8 cellular contexts compared by ENCODE assay signal in the genomic region with DNA sequence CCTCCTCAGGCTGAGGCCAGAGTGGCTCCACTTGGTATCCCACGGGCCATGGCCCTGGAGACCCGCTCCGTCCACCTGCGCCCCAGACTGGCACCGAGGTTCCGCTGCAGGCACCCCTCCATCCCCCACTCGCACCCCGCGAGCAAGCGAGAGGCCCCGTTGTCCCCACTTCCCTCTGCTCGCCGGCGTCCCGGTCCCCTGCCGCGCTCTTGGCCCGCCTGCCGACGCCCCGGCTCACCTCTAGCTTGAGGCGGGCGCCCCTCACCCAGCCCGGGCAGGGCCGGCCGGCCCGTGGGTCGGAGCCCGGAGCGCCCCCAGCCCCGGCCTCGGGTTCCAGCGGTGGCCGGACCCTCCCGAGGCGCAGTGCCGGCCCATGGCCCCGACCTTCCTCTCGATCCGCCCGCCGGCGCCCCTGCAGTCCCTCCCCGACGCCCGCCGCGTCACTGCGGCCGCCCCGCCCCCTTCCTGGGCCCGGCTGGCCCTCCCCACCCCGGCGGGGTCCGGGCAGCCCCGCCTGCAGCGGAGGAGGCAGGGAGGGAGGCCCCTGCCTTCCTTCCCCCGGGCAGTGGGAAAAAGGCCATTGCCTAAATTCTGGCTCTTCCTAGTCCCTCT. TPM values are rescaled to one million over a fixed set of nuclear protein-coding genes. Genes with fewer than 3 reads are reported as not detected.
DNase-seq lines count a peak whose midpoint lies in the region; ATAC-seq, FAIRE-seq and TF ChIP-seq lines count a peak whose summit lies in the region.

Gene PITPNM1, minus strand, starts transcription at position 414 of the 612 bp plus-strand sequence. CDS start 1,183 bp downstream, outside the sequence.

- TF ChIP-seq CTCF in activated CD8-positive, alpha-beta T cell treated with anti-CD3 and anti-CD28 coated beads for 36 hours (IDR thresholded peaks at IDR 0.05): no peak
- TF ChIP-seq CTCF in H1 (IDR thresholded peaks at IDR 0.05; ENCODE audit: control extremely low read depth in 1 of 3, insufficient read depth in 1 of 3, low read depth in 1 of 3, low read length in 3 of 3): no peak

- H3K36me3 Mint-ChIP-seq in activated CD8-positive, alpha-beta T cell treated with anti-CD3 and anti-CD28 coated beads for 36 hours (ENCODE audit: low read depth): peaks cover 27% of the 10 kb centered on the region
- H3K36me3 Mint-ChIP-seq in memory B cell: peaks cover 11% of the 10 kb centered on the region

- CTCF ChIA-PET in activated CD8-positive, alpha-beta T cell treated with anti-CD3 and anti-CD28 coated beads for 36 hours (lab: Charles Lee): interaction anchor here (1.0 to 1.9 kb wide), 7 partner anchors 13 to 148 kb away, joined by 3 to 8 read pairs (median 4); partner anchors contain the start of gene PPP1CA
- CTCF ChIA-PET in H1 (lab: Charles Lee; ENCODE audit: partially characterized antibody): interaction anchor here (0.8 to 2.0 kb wide), 7 partner anchors 10 to 118 kb away, joined by 3 to 8 read pairs (median 3); partner anchors contain the start of gene CABP4

- H3K4ac ChIP-seq in H1 (replicated peaks; ENCODE audit: insufficient read length, low read depth, low read length): no peak within 1 kb of the TSS

- intact Hi-C loops in activated CD8-positive, alpha-beta T cell treated with anti-CD3 and anti-CD28 coated beads for 36 hours (cut with micrococcal nuclease): loop anchor here (5.0 kb wide), 1 partner anchor 68 kb away; the partner anchor contains the start of gene PTPRCAP

- no peaks in the 10 kb centered on the region for H3K9me3 Mint-ChIP-seq in activated CD8-positive, alpha-beta T cell treated with anti-CD3 and anti-CD28 coated beads for 36 hours
- no peaks in the 10 kb centered on the region for H3K9me3 Mint-ChIP-seq in memory B cell

- no peak within 1 kb of the TSS for H3K23ac ChIP-seq in H1 (ENCODE audit: insufficient read length)

- H2BK20ac ChIP-seq in H1 (ENCODE audit: low read length): no peak within 1 kb of the TSS

- H2BK12ac ChIP-seq in H1 (ENCODE audit: low read depth, low read length): no peak within 1 kb of the TSS

- TF ChIP-seq RAD21 in H1 (IDR thresholded peaks at IDR 0.05 in 1 of 2, conservative IDR thresholded peaks at IDR 0.05 in 1 of 2; ENCODE audit: low read depth in 2 of 2, low read length in 2 of 2): no peak

- no peaks in the 10 kb centered on the region for H3K27me3 Mint-ChIP-seq in activated CD8-positive, alpha-beta T cell treated with anti-CD3 and anti-CD28 coated beads for 36 hours
- no peaks in the 10 kb centered on the region for H3K27me3 Mint-ChIP-seq in memory B cell

- H4K8ac ChIP-seq in H1 (ENCODE audit: extremely low read depth, insufficient read depth, low read length): no peak within 1 kb of the TSS

- peaks cover 6 to 16% of the 10 kb centered on the region in 2 experiments for H4K20me1 ChIP-seq in H1 (replicated peaks in 1 of 2; ENCODE audit: control insufficient read depth in 1 of 2, insufficient read depth in 2 of 2, low read length in 2 of 2)

- H3K4me1 ChIP-seq in H1 (replicated peaks in 1 of 4; ENCODE audit: control insufficient read depth in 3 of 4, insufficient read depth in 4 of 4, low read length in 3 of 4): peaks cover 0 to 30% (median 10%) of the 10 kb centered on the region in 4 experiments; a peak in 6 of 7 replicates

- peak; percentile 5 for ATAC-seq in activated CD8-positive, alpha-beta T cell treated with anti-CD3 and anti-CD28 coated beads for 36 hours
- ATAC-seq in memory B cell (ENCODE audit: low read depth): peak; percentile 14
- ATAC-seq in GM21717 (IDR thresholded peaks at IDR 0.05; ENCODE audit: unreplicated experiment): no peak

- no peak within 1 kb of the TSS for H3K56ac ChIP-seq in H1 (replicated peaks; ENCODE audit: insufficient read length, low read depth, low read length)

- H3K9ac ChIP-seq in H1 (replicated peaks in 1 of 4; ENCODE audit: extremely low read depth in 1 of 4, low read depth in 3 of 4, low read length in 3 of 4): peak within 1 kb of the TSS in 3 of 4 experiments; percentile 29 to 61 (median 38); a peak in 5 of 7 replicates

- peaks cover 23% of the 10 kb centered on the region for H3K23me2 ChIP-seq in H1 (ENCODE audit: low read depth, low read length)

- no peak within 1 kb of the TSS; the same call in 1 of the 2 replicates for H2BK15ac ChIP-seq in H1 (ENCODE audit: low read length)

- H4K5ac ChIP-seq in H1 (ENCODE audit: insufficient read length, low read depth, low read length): no peak within 1 kb of the TSS

- FAIRE-seq in H1 (lab: Jason Lieb, UNC): no peak

- TF ChIP-seq EP300 in H1 (IDR thresholded peaks at IDR 0.05; ENCODE audit: borderline replicate concordance in 1 of 2, low read depth in 2 of 2, low read length in 2 of 2): no peak

- H3K18ac ChIP-seq in H1 (ENCODE audit: extremely low read depth, low read length): peak within 1 kb of the TSS; percentile 78

- no peak within 1 kb of the TSS; the same call in 1 of the 2 replicates for H2AK5ac ChIP-seq in H1 (ENCODE audit: low read depth, low read length)

- peak within 1 kb of the TSS; percentile 89 for H3K4me3 Mint-ChIP-seq in activated CD8-positive, alpha-beta T cell treated with anti-CD3 and anti-CD28 coated beads for 36 hours
- H3K4me3 Mint-ChIP-seq in memory B cell: peak within 1 kb of the TSS; percentile 92

- H3K27me3 ChIP-seq in H1 (replicated peaks in 1 of 4; ENCODE audit: control insufficient read depth in 3 of 4, extremely low read depth in 1 of 4, insufficient read depth in 3 of 4, low read length in 3 of 4): peaks cover 0 to 8% (median 4%) of the 10 kb centered on the region in 4 experiments; a peak in 3 of 7 replicates

- no peak within 1 kb of the TSS; the same call in 1 of the 2 replicates for H2BK5ac ChIP-seq in H1 (ENCODE audit: low read depth, low read length)

- H3K4me2 ChIP-seq in H1 (ENCODE audit: insufficient read depth in 1 of 2, low read depth in 2 of 2, low read length in 2 of 2): peak within 1 kb of the TSS; percentile 70 to 98

- H2AFZ ChIP-seq in H1 (ENCODE audit: low read length): peak within 1 kb of the TSS; percentile 26; the same call in 1 of the 2 replicates

- no peaks in the 10 kb centered on the region for H3K9me3 ChIP-seq in H1 (ENCODE audit: insufficient read depth in 2 of 2, low read depth in 1 of 2, low read length in 1 of 2)

- TF ChIP-seq POLR2A in H1 (IDR thresholded peaks at IDR 0.05; ENCODE audit: control extremely low read depth in 1 of 2, low read depth in 2 of 2, low read length in 2 of 2): no peak

- no peaks in the 10 kb centered on the region for H3K79me1 ChIP-seq in H1 (ENCODE audit: low read depth, low read length)

- H3K27ac ChIP-seq in H1 (ENCODE audit: low read depth, low read length): no peak within 1 kb of the TSS

- H2BK120ac ChIP-seq in H1 (replicated peaks; ENCODE audit: low read depth, low read length): no peak within 1 kb of the TSS

- no peak within 1 kb of the TSS for H3K14ac ChIP-seq in H1 (ENCODE audit: insufficient read length)

- H3K27ac Mint-ChIP-seq in activated CD8-positive, alpha-beta T cell treated with anti-CD3 and anti-CD28 coated beads for 36 hours: peak within 1 kb of the TSS; percentile 97
- peak within 1 kb of the TSS; percentile 89 for H3K27ac Mint-ChIP-seq in memory B cell

- POLR2A ChIA-PET in activated CD8-positive, alpha-beta T cell treated with anti-CD3 and anti-CD28 coated beads for 36 hours (lab: Charles Lee): interaction anchor here (0.7 to 8.8 kb wide), 8 partner anchors 10 to 153 kb away, joined by 3 to 108 read pairs (median 4); partner anchors contain the start of genes AIP, PPP1CA and PTPRCAP
- POLR2A ChIA-PET in H1 (lab: Charles Lee; ENCODE audit: partially characterized antibody): interaction anchor here (0.6 to 1.5 kb wide), 6 partner anchors 14 to 134 kb away, joined by 3 to 4 read pairs (median 3); partner anchors contain the start of gene TMEM134

- H3K4me1 Mint-ChIP-seq in activated CD8-positive, alpha-beta T cell treated with anti-CD3 and anti-CD28 coated beads for 36 hours (ENCODE audit: low read depth): peaks cover 50% of the 10 kb centered on the region
- H3K4me1 Mint-ChIP-seq in memory B cell: peaks cover 33% of the 10 kb centered on the region

- peak within 1 kb of the TSS; percentile 46 for H4K91ac ChIP-seq in H1 (replicated peaks; ENCODE audit: insufficient read length, low read length)

- 0 out of 4 replicates have a peak, but pooled peaks cover 0 to 8% of the 10 kb centered on the region in 2 experiments for H3K79me2 ChIP-seq in H1 (ENCODE audit: control insufficient read depth in 1 of 2, insufficient read depth in 2 of 2, low read length in 2 of 2)

- peaks cover 0 to 8% (median under 1%) of the 10 kb centered on the region in 4 experiments; a peak in 5 of 8 replicates for H3K36me3 ChIP-seq in H1 (ENCODE audit: control insufficient read depth in 2 of 4, insufficient read depth in 4 of 4, low read length in 3 of 4)

- WGBS in H1 (ENCODE audit: extremely low coverage in 1 of 2, insufficient coverage in 1 of 2, insufficient read length in 1 of 2, insufficient replicate concordance in 2 of 2, low coverage in 1 of 2, low lambda C conversion rate in 2 of 2, missing lambda C conversion rate in 1 of 2), 2 experiments: 4% methylated on average over 18 of the region's 58 CpGs; no CpG with 5 or more reads in 1 of the 2 experiments

- peak; percentile 58 for DNase-seq in NK-92 treated with Interleukin-12 subunit alpha and Interleukin-12 subunit beta, amount 100 ng/mL, for 24 hours (lab: John Stamatoyannopoulos, UW)
- DNase-seq in NK-92 (lab: John Stamatoyannopoulos, UW; ENCODE audit: unreplicated experiment): no peak
- DNase-seq in NCI-H345 (lab: John Stamatoyannopoulos, UW): peak; percentile 78
- peak; percentile 78 for DNase-seq in activated CD8-positive, alpha-beta T cell treated with anti-CD3 and anti-CD28 coated beads for 36 hours
- DNase-seq in H1 (ENCODE audit: low read depth in 1 of 2, low spot score in 2 of 2): peak in 1 of 2 experiments; percentile 88
- DNase-seq in memory B cell (ENCODE audit: low spot score in 2 of 2): peak; percentile 66 to 84
- peak; percentile 74 to 76 for DNase-seq in stimulated activated CD8-positive, alpha-beta memory T cell treated with anti-CD3 and anti-CD28 coated beads, Interleukin-2, amount 100 ng/mL, for 48 hours (ENCODE audit: low read depth in 2 of 2)

- H3K4me3 ChIP-seq in H1 (ENCODE audit: extremely low read depth in 1 of 4, insufficient read depth in 2 of 4, low read depth in 3 of 4, low read length in 4 of 4): peak within 1 kb of the TSS; percentile 69 to 94 (median 75)

TF ChIP-seq in H1, 55 proteins besides CTCF, POLR2A, EP300 and RAD21 (continues in another document):
- peak; percentile 53; the same call in 1 of the 2 replicates for TF ChIP-seq PHF8 (conservative IDR thresholded peaks at IDR 0.05; ENCODE audit: low read depth, low read length)

RNA-seq across cellular contexts. Expression of gene PITPNM1, which starts in this region (rescaled TPM):
- total RNA-seq in activated CD8-positive, alpha-beta T cell treated with anti-CD3 and anti-CD28 coated beads for 36 hours: 10 to 100 TPM; 87.8 to 88.1 TPM
- 52.7 and 55.0 TPM in 2 replicates for total RNA-seq in H1 (2021; fragmentation: NEBNext Ultra II Directional; extraction: Animal tissue kit (Norgen Biotek cat#: 25700))
- 27.2 and 45.1 TPM in 2 replicates for polyA plus RNA-seq in H1 (2011; rRNA removed)
- 26.4 TPM for polyA plus RNA-seq in H1 (2011; cell fraction: cytosol; rRNA removed)
- 74.8 TPM for polyA plus RNA-seq in H1 (2011; cell fraction: nucleus; rRNA removed)
- 24.2 to 30.4 TPM (median 27.3 TPM) in 4 replicates for polyA plus RNA-seq in H1 (2012, experiment 1 of 2)
- polyA plus RNA-seq in H1 (2012, experiment 2 of 2): 25.8 TPM
- 28.4 TPM for polyA plus RNA-seq in H1 (2013, experiment 1 of 2)
- polyA plus RNA-seq in H1 (2013, experiment 2 of 2): 28.5 TPM
- polyA minus RNA-seq in H1 (2011; rRNA and poly(A)+ RNA removed): 14.8 and 18.7 TPM in 2 replicates
- polyA minus RNA-seq in H1 (2011; cell fraction: cytosol; rRNA and poly(A)+ RNA removed): 32.3 TPM
- 30.9 TPM for polyA minus RNA-seq in H1 (2011; cell fraction: nucleus; rRNA and poly(A)+ RNA removed)
